Comparison of ENCODE assay signal across 9 cellular contexts in genomic region chr16:85213926-85214294, GRCh38.
"Had no signal": no experiment of that assay in that cellular context is flagged by ENCODE, and none has a peak within 500 bp of the region (broad histone marks: within the 10 kb centered on the region; RNA-seq: fewer than 3 reads in every experiment).

No MANE protein-coding gene starts in this region.

- DNase-seq: activated CD4-positive, alpha-beta T cell treated with anti-CD3 and anti-CD28 coated beads for 36 hours; activated CD8-positive, alpha-beta memory T cell treated with anti-CD3 and anti-CD28 coated beads, Interleukin-2, amount 50 U/mL, for 4 hours; activated CD8-positive, alpha-beta T cell treated with anti-CD3 and anti-CD28 coated beads for 36 hours; activated T-cell treated with anti-CD3 and anti-CD28 coated beads, Interleukin-2, amount 50 U/mL, for 72 hours; dermis blood vessel endothelial cell; left colon; SIG-M5; stimulated activated CD4-positive, alpha-beta T cell treated with anti-CD3 and anti-CD28 coated beads, Interleukin-2, amount 100 ng/mL, for 24 hours; stimulated activated naive B cell treated with anti-CD40 and anti-IgM and Interleukin-4, amounts not matched to agents 10 μg/mL and 1 μg/mL and 100 μg/mL, for 72 hours had no signal

- ATAC-seq: activated CD4-positive, alpha-beta T cell treated with anti-CD3 and anti-CD28 coated beads for 36 hours; activated CD8-positive, alpha-beta T cell treated with anti-CD3 and anti-CD28 coated beads for 36 hours; activated T-cell treated with anti-CD3 and anti-CD28 coated beads, Interleukin-2, amount 50 U/mL, for 72 hours; left colon; stimulated activated naive B cell treated with anti-CD40 and anti-IgM and Interleukin-4, amounts not matched to agents 10 μg/mL and 1 μg/mL and 100 μg/mL, for 72 hours had no signal
